ENCODE assay signal across 1 cellular context in the genomic region with DNA sequence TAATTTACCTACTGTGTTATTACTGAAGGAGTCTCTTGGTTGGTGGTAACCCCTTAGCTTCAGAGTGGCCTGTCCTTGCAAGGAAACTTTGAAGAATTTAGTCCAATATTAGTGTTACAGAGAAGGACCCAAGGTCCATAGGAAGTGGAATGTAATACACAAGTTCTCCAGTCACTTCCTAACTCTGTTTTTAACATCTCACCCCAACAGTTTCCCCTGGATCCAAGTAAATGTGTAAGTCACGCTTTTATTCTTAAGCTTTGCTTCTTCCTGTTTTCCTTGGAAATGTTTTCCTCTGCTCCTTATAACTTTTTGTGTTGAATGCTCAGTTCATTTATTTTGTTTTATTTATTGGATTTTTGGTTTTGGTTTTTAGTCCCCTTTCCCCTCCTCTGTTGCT.
TF ChIP-seq lines count a peak whose summit lies in the region.

No MANE protein-coding gene starts in this region.

TF ChIP-seq in endothelial cell of umbilical vein, 7 proteins besides CTCF, POLR2A, EP300 and RAD21:
- TF ChIP-seq EZH2 (IDR thresholded peaks at IDR 0.05; ENCODE audit: borderline replicate concordance, low read depth, low read length, severe bottlenecking), result no peak
- no peak for TF ChIP-seq MYC (IDR thresholded peaks at IDR 0.05; ENCODE audit: low read depth, low read length)
- no peak for TF ChIP-seq GATA2 (IDR thresholded peaks at IDR 0.05; ENCODE audit: insufficient read depth, insufficient read length, low read depth, low read length)
- no peak for TF ChIP-seq POLR2AphosphoS5 (IDR thresholded peaks at IDR 0.05; ENCODE audit: insufficient read depth, low read depth, low read length)
- TF ChIP-seq, protein P1, sequence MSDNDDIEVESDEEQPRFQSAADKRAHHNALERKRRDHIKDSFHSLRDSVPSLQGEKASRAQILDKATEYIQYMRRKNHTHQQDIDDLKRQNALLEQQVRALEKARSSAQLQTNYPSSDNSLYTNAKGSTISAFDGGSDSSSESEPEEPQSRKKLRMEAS (IDR thresholded peaks at IDR 0.05; ENCODE audit: insufficient read depth, insufficient read length), result no peak
- TF ChIP-seq JUN (IDR thresholded peaks at IDR 0.05; ENCODE audit: borderline replicate concordance, insufficient read depth, insufficient read length, low read depth), result no peak
- TF ChIP-seq FOS (IDR thresholded peaks at IDR 0.05; ENCODE audit: borderline replicate concordance, insufficient read depth, low read length), result no peak
